21 cellular contexts compared by ENCODE assay signal in the genomic region with DNA sequence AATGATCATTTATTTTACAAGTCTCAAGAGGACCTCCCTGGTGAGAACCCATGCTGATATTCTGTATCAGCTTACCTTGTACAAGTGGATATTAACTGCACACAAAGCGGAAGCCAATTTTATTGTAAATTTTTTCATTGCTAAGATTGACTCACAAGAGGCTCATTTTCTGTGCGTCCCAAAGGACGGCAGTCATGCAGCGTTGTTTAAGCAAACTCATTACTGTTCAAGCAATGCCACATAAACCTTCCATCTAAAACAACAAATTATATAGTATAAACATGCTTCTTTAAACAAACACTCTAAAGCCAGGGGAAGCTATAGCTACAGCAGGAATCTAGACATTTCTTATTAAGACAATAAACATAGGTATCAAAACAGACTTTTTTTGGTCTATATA.
DNase-seq lines count a peak whose midpoint lies in the region; ATAC-seq and TF ChIP-seq lines count a peak whose summit lies in the region.
"Had no signal": no experiment of that assay in that cellular context is flagged by ENCODE, and none has a peak within 500 bp of the region (broad histone marks: within the 10 kb centered on the region; RNA-seq: fewer than 3 reads in every experiment).

No MANE protein-coding gene starts in this region.

- no peaks in the 10 kb centered on the region for H3K9me3 ChIP-seq in PC-3 (ENCODE audit: low read length)
- H3K9me3 ChIP-seq: A549, BLaER1, esophagus muscularis mucosa had no signal

- H3F3A ChIP-seq in PC-3 (ENCODE audit: low read length, unreplicated experiment), result no peaks in the 10 kb centered on the region

- H3K79me2 ChIP-seq in PC-3 (ENCODE audit: low read length), result no peaks in the 10 kb centered on the region

- H2AFZ ChIP-seq in PC-3 (ENCODE audit: low read length), result no peak overlapping the region
- H2AFZ ChIP-seq: GM23338 had no signal

- intact Hi-C loops in PC-3 (cut with micrococcal nuclease), result no loop called here
- intact Hi-C loops in Right ventricle myocardium inferior (cut with DNase I), result no loop called here

- H4K20me1 ChIP-seq in PC-3 (ENCODE audit: low read length), result no peaks in the 10 kb centered on the region
- H4K20me1 ChIP-seq: BLaER1 had no signal

- 0 out of 2 replicates have a peak, but pooled peaks cover 7% of the 10 kb centered on the region for H3K27me3 ChIP-seq in PC-3 (ENCODE audit: low read length)
- H3K27me3 ChIP-seq: BLaER1, esophagus muscularis mucosa had no signal

- no peaks in the 10 kb centered on the region for H3K9me2 ChIP-seq in PC-3 (replicated peaks; ENCODE audit: low read length)

- no peak for TF ChIP-seq CTCF in AG09309 (IDR thresholded peaks at IDR 0.05; ENCODE audit: control insufficient read depth, insufficient read depth, low read depth, low read length, missing control alignments)
- no peak for TF ChIP-seq CTCF in PC-3 (conservative IDR thresholded peaks at IDR 0.05; ENCODE audit: low read depth, low read length)

- no peak for ATAC-seq in PC-3
- ATAC-seq in Right ventricle myocardium inferior, result no peak
- ATAC-seq: A549; effector memory CD8-positive, alpha-beta T cell; GM23338 had no signal

- H3K9ac ChIP-seq in PC-3 (ENCODE audit: low read length), result no peak overlapping the region
- H3K9ac ChIP-seq: BLaER1 had no signal

- H3K4me3 ChIP-seq in AG09309 (ENCODE audit: control insufficient read depth, low read depth, low read length), result no peak overlapping the region
- no peak overlapping the region for H3K4me3 ChIP-seq in PC-3 (ENCODE audit: low read length)
- H3K4me3 ChIP-seq: A549, BLaER1, esophagus muscularis mucosa, GM23338 had no signal

- H3K4me2 ChIP-seq in PC-3 (ENCODE audit: low read length), result no peak overlapping the region
- H3K4me2 ChIP-seq: A549, BLaER1, GM23338 had no signal

- POLR2A ChIA-PET in PC-3 (lab: Charles Lee; ENCODE audit: unreplicated experiment), result no interaction called here

- H3K27ac ChIP-seq in PC-3 (ENCODE audit: low read length), result no peak overlapping the region
- H3K27ac ChIP-seq: A549, BLaER1, esophagus muscularis mucosa had no signal

- H3K36me3 ChIP-seq in PC-3 (ENCODE audit: low read depth, low read length), result no peaks in the 10 kb centered on the region
- H3K36me3 ChIP-seq: BLaER1, esophagus muscularis mucosa had no signal

- DNase-seq in AG09309 (ENCODE audit: low read depth), result peak; percentile 3
- DNase-seq in NCI-H1092 treated with DMSO at 0.1 percent for 48 hours (lab: John Stamatoyannopoulos, UW), result peak; percentile 53
- peak; percentile 70 for DNase-seq in NCI-H2081 treated with DMSO at 0.1 percent for 48 hours (lab: John Stamatoyannopoulos, UW)
- DNase-seq in PC-3, result peak; percentile 6
- no peak for DNase-seq in Right ventricle myocardium inferior (ENCODE audit: missing footprints)
- DNase-seq in SHP77 (lab: John Stamatoyannopoulos, UW), result no peak
- no peak for DNase-seq in SKM-1 treated with dmso at 0.1 percent for 144 hours (lab: John Stamatoyannopoulos, UW; ENCODE audit: unreplicated experiment)
- no peak for DNase-seq in NCI-H128 (lab: John Stamatoyannopoulos, UW; ENCODE audit: unreplicated experiment)
- DNase-seq: activated CD4-positive, alpha-beta T cell treated with anti-CD3 and anti-CD28 coated beads, Interleukin-2, amount 10 ng/mL, durations not matched to agents 24 days and 14 days; activated naive CD4-positive, alpha-beta T cell treated with anti-CD3 and anti-CD28 coated beads, Interleukin-2, amount 50 U/mL, for 16 hours; effector memory CD8-positive, alpha-beta T cell; Kasumi-1; mammary epithelial cell; NCI-H1048; NCI-H82; SHP77 treated with DMSO at 0.1 percent for 48 hours; T-helper 1 cell had no signal

- H3K4me1 ChIP-seq in PC-3 (ENCODE audit: insufficient read depth, low read length), result no peaks in the 10 kb centered on the region
- H3K4me1 ChIP-seq: A549, BLaER1, esophagus muscularis mucosa had no signal

- BruUV-seq in PC-3 (replicated peaks; lab: Mats Ljungman, UMichigan), result no TSS peak

- CTCF ChIA-PET in PC-3 (lab: Charles Lee), result no interaction called here

Comparison
In these comparisons a context has a peak if more than half of its experiments do, and no peak if none do; other contexts are left out.
1. DNase-seq: peak in AG09309 (single experiment), NCI-H1092 treated with DMSO at 0.1 percent for 48 hours (single experiment), NCI-H2081 treated with DMSO at 0.1 percent for 48 hours (single experiment) and PC-3 (single experiment); none in Right ventricle myocardium inferior (single experiment), SHP77 (0 of 2), SKM-1 treated with dmso at 0.1 percent for 144 hours (single experiment) and NCI-H128 (single experiment).